Comparison of ENCODE assay signal across 1 cellular context in the genomic region with DNA sequence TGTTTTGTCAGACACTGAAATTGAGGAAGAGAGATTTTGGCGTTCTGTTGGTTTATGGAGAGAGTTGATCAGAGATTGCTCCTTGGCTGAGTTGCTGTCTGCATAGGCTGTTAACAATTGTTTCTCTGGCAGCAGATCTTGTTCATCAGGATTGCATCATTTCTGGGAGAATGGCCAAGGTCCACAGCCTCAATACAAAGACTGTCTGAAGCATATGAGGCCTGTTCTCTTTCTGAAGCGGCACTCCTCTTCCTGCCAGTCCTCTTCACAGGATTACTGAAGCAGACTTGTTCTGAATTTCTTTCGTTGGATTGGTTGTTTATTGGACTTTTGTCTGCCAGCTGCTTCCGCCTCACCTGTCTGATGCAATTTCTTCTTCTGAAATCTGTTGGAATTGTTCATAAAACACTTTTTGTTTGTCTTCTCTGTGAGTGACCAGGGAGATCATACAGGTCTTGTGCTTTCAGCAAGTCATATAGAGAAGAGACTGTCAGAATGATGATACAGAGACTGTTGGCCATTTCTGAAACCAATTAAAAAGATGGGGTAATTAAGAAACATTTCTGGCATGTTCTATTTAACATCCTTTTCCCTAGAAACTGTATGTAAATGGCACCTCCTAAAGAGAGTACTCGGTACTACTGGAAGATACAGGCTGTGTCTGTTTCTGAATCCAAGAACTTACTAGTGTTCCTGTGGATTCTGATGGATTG.
TF ChIP-seq lines count a peak whose summit lies in the region.

No MANE protein-coding gene starts in this region.

TF ChIP-seq in K562, 482 proteins besides CTCF, POLR2A, EP300 and RAD21 (continued from another document and continues in another):
- TF ChIP-seq, protein P1, sequence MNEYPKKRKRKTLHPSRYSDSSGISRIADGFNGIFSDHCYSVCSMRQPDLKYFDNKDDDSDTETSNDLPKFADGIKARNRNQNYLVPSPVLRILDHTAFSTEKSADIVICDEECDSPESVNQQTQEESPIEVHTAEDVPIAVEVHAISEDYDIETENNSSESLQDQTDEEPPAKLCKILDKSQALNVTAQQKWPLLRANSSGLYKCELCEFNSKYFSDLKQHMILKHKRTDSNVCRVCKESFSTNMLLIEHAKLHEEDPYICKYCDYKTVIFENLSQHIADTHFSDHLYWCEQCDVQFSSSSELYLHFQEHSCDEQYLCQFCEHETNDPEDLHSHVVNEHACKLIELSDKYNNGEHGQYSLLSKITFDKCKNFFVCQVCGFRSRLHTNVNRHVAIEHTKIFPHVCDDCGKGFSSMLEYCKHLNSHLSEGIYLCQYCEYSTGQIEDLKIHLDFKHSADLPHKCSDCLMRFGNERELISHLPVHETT (CRISPR knock-in tag; conservative IDR thresholded peaks at IDR 0.05 in 1 of 2, IDR thresholded peaks at IDR 0.05 in 1 of 2), result no peak
- TF ChIP-seq RFX7 (CRISPR knock-in tag; IDR thresholded peaks at IDR 0.05) (no peak), DNMT1 (IDR thresholded peaks at IDR 0.05) (no peak), BRCA1 (IDR thresholded peaks at IDR 0.05) (no peak), BRCA1 (CRISPR knock-in tag; IDR thresholded peaks at IDR 0.05) (no peak), EGR1 (conservative IDR thresholded peaks at IDR 0.05) (no peak), SIN3A (IDR thresholded peaks at IDR 0.05; ENCODE audit: borderline replicate concordance in 2 of 2, control insufficient read depth in 1 of 2, low read depth in 2 of 2, low read length in 2 of 2) (no peak), CEBPG (CRISPR knock-in tag; IDR thresholded peaks at IDR 0.05) (peak; percentile 99), CEBPG (tag; conservative IDR thresholded peaks at IDR 0.05 in 1 of 2, IDR thresholded peaks at IDR 0.05 in 1 of 2) (peak; percentile 100), BDP1 (IDR thresholded peaks at IDR 0.05; ENCODE audit: insufficient read depth, insufficient read length) (no peak), SLC30A9 (CRISPR knock-in tag; IDR thresholded peaks at IDR 0.05) (no peak), SMC3 (conservative IDR thresholded peaks at IDR 0.05; ENCODE audit: insufficient read depth, low read depth, low read length) (0 out of 2 replicates have a peak, but pooled peaks have one; percentile 16), CBFB (CRISPR knock-in tag; IDR thresholded peaks at IDR 0.05) (no peak), DIDO1 (tag; IDR thresholded peaks at IDR 0.05; ENCODE audit: low read depth) (peak; percentile 48; the same call in 1 of the 2 replicates), KLF13 (tag; IDR thresholded peaks at IDR 0.05; ENCODE audit: borderline replicate concordance, low read depth) (peak; percentile 54; the same call in 1 of the 2 replicates), HNRNPK (IDR thresholded peaks at IDR 0.05; ENCODE audit: low read depth, low read length, poor library complexity, severe bottlenecking) (no peak), TBL1XR1 (IDR thresholded peaks at IDR 0.05; ENCODE audit: low read length in 2 of 2) (peak in 1 of 2 experiments; percentile 77; a peak in 2 of 4 replicates), ZNF764 (CRISPR knock-in tag; IDR thresholded peaks at IDR 0.05; ENCODE audit: low read depth) (no peak), PHF8 (IDR thresholded peaks at IDR 0.05; ENCODE audit: borderline replicate concordance, low read length) (no peak), ETV1 (tag; conservative IDR thresholded peaks at IDR 0.05; ENCODE audit: low read depth) (peak; percentile 47; the same call in 1 of the 2 replicates), RBM34 (IDR thresholded peaks at IDR 0.05; ENCODE audit: borderline replicate concordance, insufficient read depth, low read length) (no peak), NCOA2 (IDR thresholded peaks at IDR 0.05; ENCODE audit: partially characterized antibody in 2 of 2) (no peak), MCM5 (IDR thresholded peaks at IDR 0.05; ENCODE audit: low read depth) (no peak), ZNF717 (CRISPR knock-in tag; IDR thresholded peaks at IDR 0.05) (no peak), NFE2 (IDR thresholded peaks at IDR 0.05; ENCODE audit: low read depth) (no peak), MIER1 (IDR thresholded peaks at IDR 0.05; ENCODE audit: low read depth) (no peak)
- TF ChIP-seq, protein P2, sequence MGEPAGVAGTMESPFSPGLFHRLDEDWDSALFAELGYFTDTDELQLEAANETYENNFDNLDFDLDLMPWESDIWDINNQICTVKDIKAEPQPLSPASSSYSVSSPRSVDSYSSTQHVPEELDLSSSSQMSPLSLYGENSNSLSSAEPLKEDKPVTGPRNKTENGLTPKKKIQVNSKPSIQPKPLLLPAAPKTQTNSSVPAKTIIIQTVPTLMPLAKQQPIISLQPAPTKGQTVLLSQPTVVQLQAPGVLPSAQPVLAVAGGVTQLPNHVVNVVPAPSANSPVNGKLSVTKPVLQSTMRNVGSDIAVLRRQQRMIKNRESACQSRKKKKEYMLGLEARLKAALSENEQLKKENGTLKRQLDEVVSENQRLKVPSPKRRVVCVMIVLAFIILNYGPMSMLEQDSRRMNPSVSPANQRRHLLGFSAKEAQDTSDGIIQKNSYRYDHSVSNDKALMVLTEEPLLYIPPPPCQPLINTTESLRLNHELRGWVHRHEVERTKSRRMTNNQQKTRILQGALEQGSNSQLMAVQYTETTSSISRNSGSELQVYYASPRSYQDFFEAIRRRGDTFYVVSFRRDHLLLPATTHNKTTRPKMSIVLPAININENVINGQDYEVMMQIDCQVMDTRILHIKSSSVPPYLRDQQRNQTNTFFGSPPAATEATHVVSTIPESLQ (CRISPR knock-in tag; IDR thresholded peaks at IDR 0.05), result no peak
- TF ChIP-seq, protein P3, sequence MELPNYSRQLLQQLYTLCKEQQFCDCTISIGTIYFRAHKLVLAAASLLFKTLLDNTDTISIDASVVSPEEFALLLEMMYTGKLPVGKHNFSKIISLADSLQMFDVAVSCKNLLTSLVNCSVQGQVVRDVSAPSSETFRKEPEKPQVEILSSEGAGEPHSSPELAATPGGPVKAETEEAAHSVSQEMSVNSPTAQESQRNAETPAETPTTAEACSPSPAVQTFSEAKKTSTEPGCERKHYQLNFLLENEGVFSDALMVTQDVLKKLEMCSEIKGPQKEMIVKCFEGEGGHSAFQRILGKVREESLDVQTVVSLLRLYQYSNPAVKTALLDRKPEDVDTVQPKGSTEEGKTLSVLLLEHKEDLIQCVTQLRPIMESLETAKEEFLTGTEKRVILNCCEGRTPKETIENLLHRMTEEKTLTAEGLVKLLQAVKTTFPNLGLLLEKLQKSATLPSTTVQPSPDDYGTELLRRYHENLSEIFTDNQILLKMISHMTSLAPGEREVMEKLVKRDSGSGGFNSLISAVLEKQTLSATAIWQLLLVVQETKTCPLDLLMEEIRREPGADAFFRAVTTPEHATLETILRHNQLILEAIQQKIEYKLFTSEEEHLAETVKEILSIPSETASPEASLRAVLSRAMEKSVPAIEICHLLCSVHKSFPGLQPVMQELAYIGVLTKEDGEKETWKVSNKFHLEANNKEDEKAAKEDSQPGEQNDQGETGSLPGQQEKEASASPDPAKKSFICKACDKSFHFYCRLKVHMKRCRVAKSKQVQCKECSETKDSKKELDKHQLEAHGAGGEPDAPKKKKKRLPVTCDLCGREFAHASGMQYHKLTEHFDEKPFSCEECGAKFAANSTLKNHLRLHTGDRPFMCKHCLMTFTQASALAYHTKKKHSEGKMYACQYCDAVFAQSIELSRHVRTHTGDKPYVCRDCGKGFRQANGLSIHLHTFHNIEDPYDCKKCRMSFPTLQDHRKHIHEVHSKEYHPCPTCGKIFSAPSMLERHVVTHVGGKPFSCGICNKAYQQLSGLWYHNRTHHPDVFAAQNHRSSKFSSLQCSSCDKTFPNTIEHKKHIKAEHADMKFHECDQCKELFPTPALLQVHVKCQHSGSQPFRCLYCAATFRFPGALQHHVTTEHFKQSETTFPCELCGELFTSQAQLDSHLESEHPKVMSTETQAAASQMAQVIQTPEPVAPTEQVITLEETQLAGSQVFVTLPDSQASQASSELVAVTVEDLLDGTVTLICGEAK (IDR thresholded peaks at IDR 0.05), result no peak; the same call in 1 of the 2 replicates
- TF ChIP-seq, protein P3 (CRISPR knock-in tag; IDR thresholded peaks at IDR 0.05), result no peak
- TF ChIP-seq, protein P4, sequence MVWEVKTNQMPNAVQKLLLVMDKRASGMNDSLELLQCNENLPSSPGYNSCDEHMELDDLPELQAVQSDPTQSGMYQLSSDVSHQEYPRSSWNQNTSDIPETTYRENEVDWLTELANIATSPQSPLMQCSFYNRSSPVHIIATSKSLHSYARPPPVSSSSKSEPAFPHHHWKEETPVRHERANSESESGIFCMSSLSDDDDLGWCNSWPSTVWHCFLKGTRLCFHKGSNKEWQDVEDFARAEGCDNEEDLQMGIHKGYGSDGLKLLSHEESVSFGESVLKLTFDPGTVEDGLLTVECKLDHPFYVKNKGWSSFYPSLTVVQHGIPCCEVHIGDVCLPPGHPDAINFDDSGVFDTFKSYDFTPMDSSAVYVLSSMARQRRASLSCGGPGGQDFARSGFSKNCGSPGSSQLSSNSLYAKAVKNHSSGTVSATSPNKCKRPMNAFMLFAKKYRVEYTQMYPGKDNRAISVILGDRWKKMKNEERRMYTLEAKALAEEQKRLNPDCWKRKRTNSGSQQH (CRISPR knock-in tag; IDR thresholded peaks at IDR 0.05), result no peak
- TF ChIP-seq, protein P5, sequence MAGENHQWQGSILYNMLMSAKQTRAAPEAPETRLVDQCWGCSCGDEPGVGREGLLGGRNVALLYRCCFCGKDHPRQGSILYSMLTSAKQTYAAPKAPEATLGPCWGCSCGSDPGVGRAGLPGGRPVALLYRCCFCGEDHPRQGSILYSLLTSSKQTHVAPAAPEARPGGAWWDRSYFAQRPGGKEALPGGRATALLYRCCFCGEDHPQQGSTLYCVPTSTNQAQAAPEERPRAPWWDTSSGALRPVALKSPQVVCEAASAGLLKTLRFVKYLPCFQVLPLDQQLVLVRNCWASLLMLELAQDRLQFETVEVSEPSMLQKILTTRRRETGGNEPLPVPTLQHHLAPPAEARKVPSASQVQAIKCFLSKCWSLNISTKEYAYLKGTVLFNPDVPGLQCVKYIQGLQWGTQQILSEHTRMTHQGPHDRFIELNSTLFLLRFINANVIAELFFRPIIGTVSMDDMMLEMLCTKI (IDR thresholded peaks at IDR 0.05; ENCODE audit: partially characterized antibody), result no peak
- TF ChIP-seq, protein P6, sequence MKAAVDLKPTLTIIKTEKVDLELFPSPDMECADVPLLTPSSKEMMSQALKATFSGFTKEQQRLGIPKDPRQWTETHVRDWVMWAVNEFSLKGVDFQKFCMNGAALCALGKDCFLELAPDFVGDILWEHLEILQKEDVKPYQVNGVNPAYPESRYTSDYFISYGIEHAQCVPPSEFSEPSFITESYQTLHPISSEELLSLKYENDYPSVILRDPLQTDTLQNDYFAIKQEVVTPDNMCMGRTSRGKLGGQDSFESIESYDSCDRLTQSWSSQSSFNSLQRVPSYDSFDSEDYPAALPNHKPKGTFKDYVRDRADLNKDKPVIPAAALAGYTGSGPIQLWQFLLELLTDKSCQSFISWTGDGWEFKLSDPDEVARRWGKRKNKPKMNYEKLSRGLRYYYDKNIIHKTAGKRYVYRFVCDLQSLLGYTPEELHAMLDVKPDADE (conservative IDR thresholded peaks at IDR 0.05; ENCODE audit: control insufficient read depth, low read depth, low read length), result no peak
- TF ChIP-seq, protein P7, sequence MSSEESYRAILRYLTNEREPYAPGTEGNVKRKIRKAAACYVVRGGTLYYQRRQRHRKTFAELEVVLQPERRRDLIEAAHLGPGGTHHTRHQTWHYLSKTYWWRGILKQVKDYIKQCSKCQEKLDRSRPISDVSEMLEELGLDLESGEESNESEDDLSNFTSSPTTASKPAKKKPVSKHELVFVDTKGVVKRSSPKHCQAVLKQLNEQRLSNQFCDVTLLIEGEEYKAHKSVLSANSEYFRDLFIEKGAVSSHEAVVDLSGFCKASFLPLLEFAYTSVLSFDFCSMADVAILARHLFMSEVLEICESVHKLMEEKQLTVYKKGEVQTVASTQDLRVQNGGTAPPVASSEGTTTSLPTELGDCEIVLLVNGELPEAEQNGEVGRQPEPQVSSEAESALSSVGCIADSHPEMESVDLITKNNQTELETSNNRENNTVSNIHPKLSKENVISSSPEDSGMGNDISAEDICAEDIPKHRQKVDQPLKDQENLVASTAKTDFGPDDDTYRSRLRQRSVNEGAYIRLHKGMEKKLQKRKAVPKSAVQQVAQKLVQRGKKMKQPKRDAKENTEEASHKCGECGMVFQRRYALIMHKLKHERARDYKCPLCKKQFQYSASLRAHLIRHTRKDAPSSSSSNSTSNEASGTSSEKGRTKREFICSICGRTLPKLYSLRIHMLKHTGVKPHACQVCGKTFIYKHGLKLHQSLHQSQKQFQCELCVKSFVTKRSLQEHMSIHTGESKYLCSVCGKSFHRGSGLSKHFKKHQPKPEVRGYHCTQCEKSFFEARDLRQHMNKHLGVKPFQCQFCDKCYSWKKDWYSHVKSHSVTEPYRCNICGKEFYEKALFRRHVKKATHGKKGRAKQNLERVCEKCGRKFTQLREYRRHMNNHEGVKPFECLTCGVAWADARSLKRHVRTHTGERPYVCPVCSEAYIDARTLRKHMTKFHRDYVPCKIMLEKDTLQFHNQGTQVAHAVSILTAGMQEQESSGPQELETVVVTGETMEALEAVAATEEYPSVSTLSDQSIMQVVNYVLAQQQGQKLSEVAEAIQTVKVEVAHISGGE (CRISPR knock-in tag; IDR thresholded peaks at IDR 0.05), result no peak
